Comparison of ENCODE assay signal across 13 cellular contexts in the genomic region with DNA sequence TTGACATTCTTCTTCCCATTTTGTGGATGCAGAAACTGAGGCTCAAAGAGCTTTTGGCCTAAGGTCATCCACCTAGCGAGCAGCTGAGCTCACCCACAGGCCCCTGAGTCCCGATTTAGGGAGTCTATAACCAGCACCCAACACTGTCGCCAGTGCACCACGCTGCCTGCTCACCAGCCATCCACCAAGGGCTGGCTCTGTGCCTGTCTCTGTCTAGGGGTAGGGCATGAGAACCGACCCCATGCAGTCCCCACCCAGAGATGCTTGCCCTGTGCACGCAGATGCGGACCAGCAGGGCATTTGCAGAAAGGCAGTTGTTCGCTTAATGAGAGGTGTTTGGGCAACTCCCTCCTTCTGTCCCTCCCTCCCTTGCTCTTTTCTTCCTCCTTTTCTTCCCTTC.
A peak's percentile ranks its signal among the peaks of the same experiment; 100 is the strongest.
DNase-seq lines count a peak whose midpoint lies in the region; ATAC-seq and TF ChIP-seq lines count a peak whose summit lies in the region.
"Had no signal": no experiment of that assay in that cellular context is flagged by ENCODE, and none has a peak within 500 bp of the region (broad histone marks: within the 10 kb centered on the region; RNA-seq: fewer than 3 reads in every experiment).

No MANE protein-coding gene starts in this region.

- no peak overlapping the region for H3K4me2 ChIP-seq in hepatocyte

- DNase-seq in activated CD8-positive, alpha-beta memory T cell treated with anti-CD3 and anti-CD28 coated beads, Interleukin-2, amount 10 ng/mL, durations not matched to agents 7 days and 5 days = no peak
- DNase-seq in activated CD8-positive, alpha-beta memory T cell treated with anti-CD3 and anti-CD28 coated beads, Interleukin-2, amount 50 U/mL, for 48 hours = no peak
- DNase-seq in NCI-H69 (lab: John Stamatoyannopoulos, UW) (peak; percentile 10), left lung (no peak), hepatocyte (ENCODE audit: low spot score) (no peak), NCI-H2029 (lab: John Stamatoyannopoulos, UW) (no peak)
- DNase-seq in central memory CD8-positive, alpha-beta T cell (ENCODE audit: low spot score in 2 of 2) = no peak
- DNase-seq: DMS79, NCI-H1092, RPMI8226, spleen had no signal

- H3K79me2 ChIP-seq in hepatocyte = peaks cover 61% of the 10 kb centered on the region

- no peaks in the 10 kb centered on the region for H3K36me3 Mint-ChIP-seq in activated CD8-positive, alpha-beta memory T cell treated with anti-CD3 and anti-CD28 coated beads, Interleukin-2, amount 10 ng/mL, durations not matched to agents 7 days and 5 days
- peaks cover 18% of the 10 kb centered on the region for H3K36me3 Mint-ChIP-seq in central memory CD8-positive, alpha-beta T cell (ENCODE audit: insufficient read depth)
- H3K36me3 Mint-ChIP-seq in stimulated activated naive CD8-positive, alpha-beta T cell treated with anti-CD3 and anti-CD28 coated beads, Interleukin-15, Interleukin-2, amounts not matched to agents 100 ng/mL and 50 ng/mL, for 24 hours (ENCODE audit: low read depth) = no peaks in the 10 kb centered on the region

- H3K9me2 ChIP-seq in hepatocyte (replicated peaks; ENCODE audit: insufficient read depth) = no peaks in the 10 kb centered on the region

- H3K9me3 ChIP-seq in left lung (no peaks in the 10 kb centered on the region), hepatocyte (ENCODE audit: low read depth) (no peaks in the 10 kb centered on the region)
- H3K9me3 ChIP-seq: spleen had no signal

- no peaks in the 10 kb centered on the region for H4K20me1 ChIP-seq in hepatocyte (ENCODE audit: insufficient read depth, poor library complexity, severe bottlenecking)

- WGBS in hepatocyte (ENCODE audit: low lambda C conversion rate, missing lambda C conversion rate) = 96% methylated on average over 8 of the region's 8 CpGs

- no peaks in the 10 kb centered on the region for H3K9me3 Mint-ChIP-seq in activated CD8-positive, alpha-beta memory T cell treated with anti-CD3 and anti-CD28 coated beads, Interleukin-2, amount 10 ng/mL, durations not matched to agents 7 days and 5 days (ENCODE audit: low read depth)
- no peaks in the 10 kb centered on the region for H3K9me3 Mint-ChIP-seq in central memory CD8-positive, alpha-beta T cell
- H3K9me3 Mint-ChIP-seq in stimulated activated naive CD8-positive, alpha-beta T cell treated with anti-CD3 and anti-CD28 coated beads, Interleukin-15, Interleukin-2, amounts not matched to agents 100 ng/mL and 50 ng/mL, for 24 hours = no peaks in the 10 kb centered on the region
- H3K9me3 Mint-ChIP-seq: dendritic cell treated with granulocyte-macrophage colony-stimulating factor and Interleukin-4, amounts not matched to agents 40 ng/mL and 50 ng/mL, for 4 days had no signal

- ATAC-seq in activated CD8-positive, alpha-beta memory T cell treated with anti-CD3 and anti-CD28 coated beads, Interleukin-2, amount 10 ng/mL, durations not matched to agents 7 days and 5 days = no peak
- no peak for ATAC-seq in central memory CD8-positive, alpha-beta T cell (replicated peaks; ENCODE audit: extremely low read depth, poor library complexity, severe bottlenecking)
- no peak for ATAC-seq in left lung

- H3K27ac Mint-ChIP-seq in activated CD8-positive, alpha-beta memory T cell treated with anti-CD3 and anti-CD28 coated beads, Interleukin-2, amount 10 ng/mL, durations not matched to agents 7 days and 5 days = peak overlapping the region; percentile 99
- peak overlapping the region; percentile 95 for H3K27ac Mint-ChIP-seq in central memory CD8-positive, alpha-beta T cell (ENCODE audit: low read depth)
- H3K27ac Mint-ChIP-seq in stimulated activated naive CD8-positive, alpha-beta T cell treated with anti-CD3 and anti-CD28 coated beads, Interleukin-15, Interleukin-2, amounts not matched to agents 100 ng/mL and 50 ng/mL, for 24 hours = peak overlapping the region; percentile 99
- H3K27ac Mint-ChIP-seq: dendritic cell treated with granulocyte-macrophage colony-stimulating factor and Interleukin-4, amounts not matched to agents 40 ng/mL and 50 ng/mL, for 4 days had no signal

- intact Hi-C loops in left lung (cut with DNase I) = no loop called here

- TF ChIP-seq CTCF in left lung (IDR thresholded peaks at IDR 0.05) = no peak
- TF ChIP-seq CTCF in hepatocyte (IDR thresholded peaks at IDR 0.05; ENCODE audit: poor library complexity) = no peak

- H3K4me1 Mint-ChIP-seq in activated CD8-positive, alpha-beta memory T cell treated with anti-CD3 and anti-CD28 coated beads, Interleukin-2, amount 10 ng/mL, durations not matched to agents 7 days and 5 days = peaks cover 85% of the 10 kb centered on the region
- peaks cover 72% of the 10 kb centered on the region for H3K4me1 Mint-ChIP-seq in central memory CD8-positive, alpha-beta T cell
- peaks cover 98% of the 10 kb centered on the region for H3K4me1 Mint-ChIP-seq in stimulated activated naive CD8-positive, alpha-beta T cell treated with anti-CD3 and anti-CD28 coated beads, Interleukin-15, Interleukin-2, amounts not matched to agents 100 ng/mL and 50 ng/mL, for 24 hours (ENCODE audit: low read depth)

- H3K4me1 ChIP-seq in left lung (peaks cover 0 to 60% of the 10 kb centered on the region in 2 donors), hepatocyte (ENCODE audit: insufficient read depth) (peaks cover 33% of the 10 kb centered on the region)

- H3K27ac ChIP-seq in left lung = no peak overlapping the region
- no peak overlapping the region for H3K27ac ChIP-seq in hepatocyte

- no peak overlapping the region for H2AFZ ChIP-seq in hepatocyte

- CTCF ChIA-PET in activated CD8-positive, alpha-beta memory T cell treated with anti-CD3 and anti-CD28 coated beads, Interleukin-2, amount 10 ng/mL, durations not matched to agents 7 days and 5 days (lab: Charles Lee) = interaction anchor here (1.9 to 13.5 kb wide), 3 partner anchors 12 to 97 kb away, joined by 6 to 114 read pairs (median 30); partner anchors contain the start of gene GRK5

- no peak overlapping the region for H3K4me3 Mint-ChIP-seq in activated CD8-positive, alpha-beta memory T cell treated with anti-CD3 and anti-CD28 coated beads, Interleukin-2, amount 10 ng/mL, durations not matched to agents 7 days and 5 days
- peak overlapping the region; percentile 83 for H3K4me3 Mint-ChIP-seq in central memory CD8-positive, alpha-beta T cell
- no peak overlapping the region for H3K4me3 Mint-ChIP-seq in stimulated activated naive CD8-positive, alpha-beta T cell treated with anti-CD3 and anti-CD28 coated beads, Interleukin-15, Interleukin-2, amounts not matched to agents 100 ng/mL and 50 ng/mL, for 24 hours
- H3K4me3 Mint-ChIP-seq: dendritic cell treated with granulocyte-macrophage colony-stimulating factor and Interleukin-4, amounts not matched to agents 40 ng/mL and 50 ng/mL, for 4 days had no signal

- H3K27me3 Mint-ChIP-seq in activated CD8-positive, alpha-beta memory T cell treated with anti-CD3 and anti-CD28 coated beads, Interleukin-2, amount 10 ng/mL, durations not matched to agents 7 days and 5 days = peaks cover under 1% of the 10 kb centered on the region
- no peaks in the 10 kb centered on the region for H3K27me3 Mint-ChIP-seq in central memory CD8-positive, alpha-beta T cell
- H3K27me3 Mint-ChIP-seq in stimulated activated naive CD8-positive, alpha-beta T cell treated with anti-CD3 and anti-CD28 coated beads, Interleukin-15, Interleukin-2, amounts not matched to agents 100 ng/mL and 50 ng/mL, for 24 hours = no peaks in the 10 kb centered on the region

- no peaks in the 10 kb centered on the region for H3K36me3 ChIP-seq in left lung
- H3K36me3 ChIP-seq in hepatocyte (replicated peaks; ENCODE audit: insufficient read depth, low read depth) = no peaks in the 10 kb centered on the region
- H3K36me3 ChIP-seq: spleen had no signal

- H3K27me3 ChIP-seq in left lung (no peaks in the 10 kb centered on the region), hepatocyte (no peaks in the 10 kb centered on the region)
- H3K27me3 ChIP-seq: spleen had no signal

- no peak overlapping the region for H3K4me3 ChIP-seq in left lung
- no peak overlapping the region for H3K4me3 ChIP-seq in hepatocyte
- H3K4me3 ChIP-seq: spleen had no signal
